ENCODE assay signal across 8 cellular contexts in genomic region chr9:126398403-126399058, GRCh38.
DNase-seq lines count a peak whose midpoint lies in the region; ATAC-seq and TF ChIP-seq lines count a peak whose summit lies in the region.

No MANE protein-coding gene starts in this region.

- peak; percentile 91 for ATAC-seq in IMR-90 (ENCODE audit: low read depth)
- ATAC-seq in right cardiac atrium, result peak; percentile 89 to 91
- no peak for ATAC-seq in HG03520 (IDR thresholded peaks at IDR 0.05; ENCODE audit: unreplicated experiment)
- no peak for ATAC-seq in GM18519 (IDR thresholded peaks at IDR 0.05; ENCODE audit: low FRiP score, unreplicated experiment)

- H3K4me2 ChIP-seq in IMR-90 (ENCODE audit: low read depth, low read length), result no peak overlapping the region

- no peak overlapping the region for H4K5ac ChIP-seq in IMR-90 (ENCODE audit: low read depth, low read length)

- peak; percentile 97 for TF ChIP-seq CTCF in IMR-90 (conservative IDR thresholded peaks at IDR 0.05; ENCODE audit: low read depth, low read length)
- peak; percentile 76 to 95 (median 92) for TF ChIP-seq CTCF in sigmoid colon (IDR thresholded peaks at IDR 0.05)

- intact Hi-C loops in IMR-90 (cut with micrococcal nuclease) (loop anchor here (1.0 to 5.0 kb wide), 5 partner anchors 81 to 991 kb away; no protein-coding TSS in a partner anchor), right cardiac atrium (cut with DNase I) (loop anchor here in 3 of 4 donors (2.0 to 5.0 kb wide), 3 partner anchors 94 to 96 kb away; no protein-coding TSS in a partner anchor), sigmoid colon (cut with DNase I) (loop anchor here (5.0 kb wide), 2 partner anchors 71 to 991 kb away; partner anchors contain the start of gene MVB12B)

- no peak overlapping the region for H3K56ac ChIP-seq in IMR-90 (ENCODE audit: extremely low read depth, insufficient read depth, low read length)

- H3K27me3 ChIP-seq in IMR-90 (ENCODE audit: control insufficient read depth, insufficient read depth, low read length) (no peaks in the 10 kb centered on the region), right cardiac atrium (ENCODE audit: control insufficient read depth, insufficient read depth) (no peaks in the 10 kb centered on the region), sigmoid colon (no peaks in the 10 kb centered on the region)

- H2BK120ac ChIP-seq in IMR-90 (ENCODE audit: low read depth, low read length), result no peak overlapping the region

- no TSS peak for BruUV-seq in IMR-90 (replicated peaks; lab: Mats Ljungman, UMichigan)

- H3K9me1 ChIP-seq in IMR-90 (ENCODE audit: insufficient read depth, low read length), result 0 out of 2 replicates have a peak, but pooled peaks cover 7% of the 10 kb centered on the region

- H2BK20ac ChIP-seq in IMR-90 (ENCODE audit: low read depth, low read length), result no peak overlapping the region

- CTCF ChIA-PET in IMR-90 (lab: Yijun Ruan, JAX), result interaction anchor here (0.5 to 2.3 kb wide), 16 partner anchors 10 to 991 kb away, joined by 3 to 14 read pairs (median 3); no protein-coding TSS in a partner anchor

- no peak overlapping the region for H4K8ac ChIP-seq in IMR-90 (ENCODE audit: low read depth in 2 of 2, low read length in 2 of 2)

- H3K4ac ChIP-seq in IMR-90 (ENCODE audit: low read depth, low read length), result no peak overlapping the region

- H3K79me1 ChIP-seq in IMR-90 (ENCODE audit: low read depth in 1 of 2, low read length in 2 of 2), result no peaks in the 10 kb centered on the region

- H3K23ac ChIP-seq in IMR-90 (ENCODE audit: low read depth, low read length), result no peak overlapping the region

- H3K27ac ChIP-seq in IMR-90 (ENCODE audit: insufficient read depth, low read length) (no peak overlapping the region), right cardiac atrium (ENCODE audit: low read length) (no peak overlapping the region), sigmoid colon (no peak overlapping the region)

- POLR2A ChIA-PET in IMR-90 (lab: Charles Lee; ENCODE audit: unreplicated experiment), result no interaction called here

- DNase-seq in Caki2 (ENCODE audit: low read depth) (peak; percentile 9), IMR-90 (peak; percentile 52), T-helper 2 cell (peak; percentile 49 to 75 (median 60)), amniotic epithelial cell (ENCODE audit: low read depth) (peak; percentile 35), right cardiac atrium (peak; percentile 74 to 93 (median 91)), sigmoid colon (peak; percentile 86)

- peak; percentile 97 for TF ChIP-seq RAD21 in IMR-90 (IDR thresholded peaks at IDR 0.05; ENCODE audit: low read length)

- H3K9ac ChIP-seq in IMR-90 (ENCODE audit: low read depth, low read length), result no peak overlapping the region

- in situ Hi-C loops in Caki2 (cut with HindIII; ENCODE audit: low pct_unique_long_range_greater_than_20kb, low sequenced_read_pairs), result no loop called here
- in situ Hi-C loops in IMR-90 (cut with MboI; ENCODE audit: low sequenced_read_pairs), result loop anchor here (5.0 to 10.0 kb wide), 2 partner anchors 96 to 994 kb away; no protein-coding TSS in a partner anchor

- peaks cover 8% of the 10 kb centered on the region for H3K4me1 ChIP-seq in IMR-90 (ENCODE audit: control insufficient read depth, insufficient read depth, low read length)
- H3K4me1 ChIP-seq in right cardiac atrium (ENCODE audit: control insufficient read depth, insufficient read depth, low read length), result no peaks in the 10 kb centered on the region
- H3K4me1 ChIP-seq in sigmoid colon, result peaks cover 0 to 10% (median 3%) of the 10 kb centered on the region in 4 donors

- TF ChIP-seq POLR2A in IMR-90 (IDR thresholded peaks at IDR 0.05; ENCODE audit: low read depth, low read length) (no peak), sigmoid colon (IDR thresholded peaks at IDR 0.05) (no peak)

- dilution Hi-C loops in IMR-90 (cut with HindIII; ENCODE audit: low sequenced_read_pairs, unreplicated experiment), result no loop called here

- H3K14ac ChIP-seq in IMR-90 (replicated peaks; ENCODE audit: low read depth, low read length), result no peak overlapping the region

- TF ChIP-seq EP300 in sigmoid colon (IDR thresholded peaks at IDR 0.05), result no peak

- 27% methylated on average over 14 of the region's 25 CpGs; no CpG with 5 or more reads in 1 of the 2 experiments for WGBS in IMR-90 (ENCODE audit: extremely low coverage in 2 of 2, insufficient read length in 1 of 2), 2 experiments
- WGBS in right cardiac atrium, result 21% methylated on average over 25 of the region's 25 CpGs
- WGBS in sigmoid colon, 2 donors, result 25 to 30% methylated on average over 25 of the region's 25 CpGs

- no peak overlapping the region for H3K4me3 ChIP-seq in IMR-90 (ENCODE audit: insufficient read depth, low read depth, low read length)
- H3K4me3 ChIP-seq in right cardiac atrium (ENCODE audit: low read length), result no peak overlapping the region
- no peak overlapping the region for H3K4me3 ChIP-seq in sigmoid colon

- no peak overlapping the region for H2BK15ac ChIP-seq in IMR-90 (ENCODE audit: low read depth, low read length)

- no peak overlapping the region for H2AK9ac ChIP-seq in IMR-90 (replicated peaks; ENCODE audit: low read depth, low read length, poor library complexity)

- H3K36me3 ChIP-seq in IMR-90 (ENCODE audit: control insufficient read depth, insufficient read depth, low read length), result peaks cover 1% of the 10 kb centered on the region; the same call in 1 of the 2 replicates
- peaks cover 0 to 56% (median 2%) of the 10 kb centered on the region in 4 donors for H3K36me3 ChIP-seq in sigmoid colon

- H2AFZ ChIP-seq in IMR-90 (replicated peaks; ENCODE audit: low read length, poor library complexity), result peak overlapping the region; percentile 58

- no peak overlapping the region for H3K18ac ChIP-seq in IMR-90 (ENCODE audit: low read depth, low read length)

- H3K9me3 ChIP-seq in IMR-90 (ENCODE audit: control insufficient read depth, insufficient read depth, low read length) (no peaks in the 10 kb centered on the region), right cardiac atrium (ENCODE audit: control insufficient read depth, low read length) (no peaks in the 10 kb centered on the region), sigmoid colon (no peaks in the 10 kb centered on the region)

- no peak overlapping the region for H2AK5ac ChIP-seq in IMR-90 (ENCODE audit: low read depth, low read length)

- H2BK5ac ChIP-seq in IMR-90 (ENCODE audit: low read depth, low read length, poor library complexity, severe bottlenecking), result no peak overlapping the region

- H4K20me1 ChIP-seq in IMR-90 (ENCODE audit: insufficient read depth, low read length), result no peaks in the 10 kb centered on the region

- H4K91ac ChIP-seq in IMR-90 (ENCODE audit: insufficient read depth, low read depth, low read length), result no peak overlapping the region

TF ChIP-seq in IMR-90, 13 proteins besides CTCF, POLR2A, EP300 and RAD21:
- no peak for TF ChIP-seq RFX5 (IDR thresholded peaks at IDR 0.05; ENCODE audit: low read depth, low read length)
- peak; percentile 88 for TF ChIP-seq SMC3 (IDR thresholded peaks at IDR 0.05; ENCODE audit: low read depth, low read length)
TF ChIP-seq in IMR-90: peak in this region for 1.

Comparison
In these comparisons a context has a peak if more than half of its experiments do, and no peak if none do; other contexts are left out.
1. DNase-seq: peak in every context shown above with its lines; median percentile 91 in right cardiac atrium; 86 in sigmoid colon; 60 in T-helper 2 cell; 52 in IMR-90; 35 in amniotic epithelial cell; 9 in Caki2.
2. ATAC-seq: peak in IMR-90 (single experiment) and right cardiac atrium (2 of 2); none in HG03520 (single experiment) and GM18519 (single experiment).